In genomic region chr2:108613261-108614042, GRCh38 we compare ENCODE assay signal across 10 cellular contexts.
A peak's percentile ranks its signal among the peaks of the same experiment; 100 is the strongest.
DNase-seq lines count a peak whose midpoint lies in the region; ATAC-seq and TF ChIP-seq lines count a peak whose summit lies in the region.
"Had no signal": no experiment of that assay in that cellular context is flagged by ENCODE, and none has a peak within 500 bp of the region (broad histone marks: within the 10 kb centered on the region; RNA-seq: fewer than 3 reads in every experiment).

No MANE protein-coding gene starts in this region.

- H3K9me3 ChIP-seq in left lung (no peaks in the 10 kb centered on the region), upper lobe of right lung (no peaks in the 10 kb centered on the region)

- ATAC-seq in left lung (peak; percentile 6), upper lobe of right lung (peak; percentile 38), GM19023 (IDR thresholded peaks at IDR 0.05; ENCODE audit: unreplicated experiment) (no peak), GM21390 (IDR thresholded peaks at IDR 0.05; ENCODE audit: unreplicated experiment) (no peak)

- no peak for DNase-seq in activated naive CD8-positive, alpha-beta T cell treated with anti-CD3 and anti-CD28 coated beads for 36 hours
- DNase-seq in activated T-helper 2 cell treated with anti-CD3 and anti-CD28 coated beads, Interferon-gamma antibody, Interleukin-2, Interleukin-4, amounts not matched to agents 10 μg/mL and 5 μg/mL and 100 μg/mL, durations not matched to agents 14 hours and 24 hours and 36 hours (ENCODE audit: low spot score), result no peak
- DNase-seq in left lung, result no peak
- DNase-seq in upper lobe of right lung, result no peak
- DNase-seq in SW 1271 (lab: John Stamatoyannopoulos, UW), result no peak
- DNase-seq: posterior cingulate gyrus had no signal

- no peaks in the 10 kb centered on the region for H3K27me3 Mint-ChIP-seq in activated naive CD8-positive, alpha-beta T cell
- H3K27me3 Mint-ChIP-seq in activated naive CD8-positive, alpha-beta T cell treated with anti-CD3 and anti-CD28 coated beads for 36 hours, result no peaks in the 10 kb centered on the region
- no peaks in the 10 kb centered on the region for H3K27me3 Mint-ChIP-seq in activated T-helper 2 cell treated with anti-CD3 and anti-CD28 coated beads, Interferon-gamma antibody, Interleukin-2, Interleukin-4, amounts not matched to agents 10 μg/mL and 5 μg/mL and 100 μg/mL, durations not matched to agents 14 hours and 24 hours and 36 hours (ENCODE audit: low read depth)
- H3K27me3 Mint-ChIP-seq: brain had no signal

- intact Hi-C loops in activated T-helper 2 cell treated with anti-CD3 and anti-CD28 coated beads, Interferon-gamma antibody, Interleukin-2, Interleukin-4, amounts not matched to agents 10 μg/mL and 5 μg/mL and 100 μg/mL, durations not matched to agents 14 hours and 24 hours and 36 hours (cut with micrococcal nuclease), result no loop called here
- intact Hi-C loops in left lung (cut with DNase I), result no loop called here
- intact Hi-C loops in upper lobe of right lung (cut with DNase I), result no loop called here

- H3K36me3 Mint-ChIP-seq in activated naive CD8-positive, alpha-beta T cell, result no peaks in the 10 kb centered on the region
- peaks cover 6% of the 10 kb centered on the region for H3K36me3 Mint-ChIP-seq in activated naive CD8-positive, alpha-beta T cell treated with anti-CD3 and anti-CD28 coated beads for 36 hours
- H3K36me3 Mint-ChIP-seq in activated T-helper 2 cell treated with anti-CD3 and anti-CD28 coated beads, Interferon-gamma antibody, Interleukin-2, Interleukin-4, amounts not matched to agents 10 μg/mL and 5 μg/mL and 100 μg/mL, durations not matched to agents 14 hours and 24 hours and 36 hours (ENCODE audit: low read depth), result peaks cover 12% of the 10 kb centered on the region
- H3K36me3 Mint-ChIP-seq: brain had no signal

- peak overlapping the region; percentile 7 for H3K27ac Mint-ChIP-seq in activated naive CD8-positive, alpha-beta T cell
- H3K27ac Mint-ChIP-seq in activated naive CD8-positive, alpha-beta T cell treated with anti-CD3 and anti-CD28 coated beads for 36 hours, result no peak overlapping the region
- H3K27ac Mint-ChIP-seq in activated T-helper 2 cell treated with anti-CD3 and anti-CD28 coated beads, Interferon-gamma antibody, Interleukin-2, Interleukin-4, amounts not matched to agents 10 μg/mL and 5 μg/mL and 100 μg/mL, durations not matched to agents 14 hours and 24 hours and 36 hours, result peak overlapping the region; percentile 88

- H3K27ac ChIP-seq in left lung, result peak overlapping the region; percentile 74 to 83
- H3K27ac ChIP-seq in upper lobe of right lung, result peak overlapping the region; percentile 91

- H3K27me3 ChIP-seq in left lung (no peaks in the 10 kb centered on the region), upper lobe of right lung (no peaks in the 10 kb centered on the region)

- H3K4me3 Mint-ChIP-seq in activated naive CD8-positive, alpha-beta T cell, result no peak overlapping the region
- no peak overlapping the region for H3K4me3 Mint-ChIP-seq in activated naive CD8-positive, alpha-beta T cell treated with anti-CD3 and anti-CD28 coated beads for 36 hours
- peak overlapping the region; percentile 19 for H3K4me3 Mint-ChIP-seq in activated T-helper 2 cell treated with anti-CD3 and anti-CD28 coated beads, Interferon-gamma antibody, Interleukin-2, Interleukin-4, amounts not matched to agents 10 μg/mL and 5 μg/mL and 100 μg/mL, durations not matched to agents 14 hours and 24 hours and 36 hours (ENCODE audit: low read depth)
- H3K4me3 Mint-ChIP-seq: brain had no signal

- TF ChIP-seq CTCF in left lung (IDR thresholded peaks at IDR 0.05), result no peak
- TF ChIP-seq CTCF in upper lobe of right lung (IDR thresholded peaks at IDR 0.05), result no peak

- peaks cover 52% of the 10 kb centered on the region for H3K4me1 Mint-ChIP-seq in activated naive CD8-positive, alpha-beta T cell (ENCODE audit: low read depth)
- peaks cover 45% of the 10 kb centered on the region for H3K4me1 Mint-ChIP-seq in activated naive CD8-positive, alpha-beta T cell treated with anti-CD3 and anti-CD28 coated beads for 36 hours
- peaks cover 84% of the 10 kb centered on the region for H3K4me1 Mint-ChIP-seq in activated T-helper 2 cell treated with anti-CD3 and anti-CD28 coated beads, Interferon-gamma antibody, Interleukin-2, Interleukin-4, amounts not matched to agents 10 μg/mL and 5 μg/mL and 100 μg/mL, durations not matched to agents 14 hours and 24 hours and 36 hours (ENCODE audit: low read depth)

- H3K4me3 ChIP-seq in left lung (no peak overlapping the region), upper lobe of right lung (no peak overlapping the region)

- H3K4me1 ChIP-seq in left lung (peaks cover 52 to 73% of the 10 kb centered on the region in 2 donors), upper lobe of right lung (peaks cover 72% of the 10 kb centered on the region)

- no peaks in the 10 kb centered on the region for H3K9me3 Mint-ChIP-seq in activated naive CD8-positive, alpha-beta T cell (ENCODE audit: low read depth)
- no peaks in the 10 kb centered on the region for H3K9me3 Mint-ChIP-seq in activated naive CD8-positive, alpha-beta T cell treated with anti-CD3 and anti-CD28 coated beads for 36 hours
- no peaks in the 10 kb centered on the region for H3K9me3 Mint-ChIP-seq in activated T-helper 2 cell treated with anti-CD3 and anti-CD28 coated beads, Interferon-gamma antibody, Interleukin-2, Interleukin-4, amounts not matched to agents 10 μg/mL and 5 μg/mL and 100 μg/mL, durations not matched to agents 14 hours and 24 hours and 36 hours
- H3K9me3 Mint-ChIP-seq: brain had no signal

- H3K36me3 ChIP-seq in left lung, result no peaks in the 10 kb centered on the region
- no peaks in the 10 kb centered on the region for H3K36me3 ChIP-seq in upper lobe of right lung

Comparison
In these comparisons a context has a peak if more than half of its experiments do, and no peak if none do; other contexts are left out.
1. ATAC-seq: peak in left lung (single experiment) and upper lobe of right lung (single experiment); none in GM19023 (single experiment) and GM21390 (single experiment).